ENCODE assay signal across 1 cellular context in genomic region chr1:32759521-32759980, GRCh38.
TF ChIP-seq lines count a peak whose summit lies in the region.

No MANE protein-coding gene starts in this region.

TF ChIP-seq in H1, 55 proteins besides CTCF, POLR2A, EP300 and RAD21 (continued from another document):
- TF ChIP-seq USF2 (IDR thresholded peaks at IDR 0.05; ENCODE audit: low read length) (no peak), SP1 (IDR thresholded peaks at IDR 0.05; ENCODE audit: low read depth, low read length) (peak; percentile 84), KDM4A (IDR thresholded peaks at IDR 0.05; ENCODE audit: low read depth, low read length, severe bottlenecking) (no peak), GABPA (IDR thresholded peaks at IDR 0.05; ENCODE audit: borderline replicate concordance, insufficient read depth, low read length) (no peak), SP2 (IDR thresholded peaks at IDR 0.05; ENCODE audit: low read length) (no peak), EGR1 (IDR thresholded peaks at IDR 0.05; ENCODE audit: borderline replicate concordance, low read depth, low read length) (no peak), ASH2L (IDR thresholded peaks at IDR 0.05; ENCODE audit: low read length) (no peak), CTBP2 (IDR thresholded peaks at IDR 0.05; ENCODE audit: borderline replicate concordance, insufficient read depth, insufficient read length, low read length) (no peak), CEBPB (IDR thresholded peaks at IDR 0.05; ENCODE audit: low read depth, low read length) (no peak), EZH2 (IDR thresholded peaks at IDR 0.05; ENCODE audit: low read depth, low read length, severe bottlenecking) (no peak), BCL11A (IDR thresholded peaks at IDR 0.05; ENCODE audit: low read depth in 2 of 2, low read length in 2 of 2) (no peak), CHD1 (IDR thresholded peaks at IDR 0.05; ENCODE audit: low read depth, low read length) (no peak), TAF1 (IDR thresholded peaks at IDR 0.05; ENCODE audit: low read depth, low read length) (peak; percentile 13; the same call in 1 of the 2 replicates), SP4 (IDR thresholded peaks at IDR 0.05; ENCODE audit: low read length) (0 out of 2 replicates have a peak, but pooled peaks have one; percentile 38), MAX (IDR thresholded peaks at IDR 0.05) (0 out of 2 replicates have a peak, but pooled peaks have one; percentile 19), MAFK (IDR thresholded peaks at IDR 0.05; ENCODE audit: low read depth, low read length) (no peak), TEAD4 (IDR thresholded peaks at IDR 0.05; ENCODE audit: low read depth, low read length) (no peak), CHD2 (IDR thresholded peaks at IDR 0.05; ENCODE audit: low read length) (no peak)
- TF ChIP-seq, protein P1, sequence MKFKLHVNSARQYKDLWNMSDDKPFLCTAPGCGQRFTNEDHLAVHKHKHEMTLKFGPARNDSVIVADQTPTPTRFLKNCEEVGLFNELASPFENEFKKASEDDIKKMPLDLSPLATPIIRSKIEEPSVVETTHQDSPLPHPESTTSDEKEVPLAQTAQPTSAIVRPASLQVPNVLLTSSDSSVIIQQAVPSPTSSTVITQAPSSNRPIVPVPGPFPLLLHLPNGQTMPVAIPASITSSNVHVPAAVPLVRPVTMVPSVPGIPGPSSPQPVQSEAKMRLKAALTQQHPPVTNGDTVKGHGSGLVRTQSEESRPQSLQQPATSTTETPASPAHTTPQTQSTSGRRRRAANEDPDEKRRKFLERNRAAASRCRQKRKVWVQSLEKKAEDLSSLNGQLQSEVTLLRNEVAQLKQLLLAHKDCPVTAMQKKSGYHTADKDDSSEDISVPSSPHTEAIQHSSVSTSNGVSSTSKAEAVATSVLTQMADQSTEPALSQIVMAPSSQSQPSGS (IDR thresholded peaks at IDR 0.05; ENCODE audit: low read length) = peak; percentile 81; the same call in 1 of the 2 replicates
TF ChIP-seq in H1: peak in this region for 5.
